In genomic region chr22:36467946-36468345, GRCh38 we compare ENCODE assay signal across 8 cellular contexts. TPM values are rescaled to one million over a fixed set of nuclear protein-coding genes. Genes with fewer than 3 reads are reported as not detected.
DNase-seq lines count a peak whose midpoint lies in the region; TF ChIP-seq lines count a peak whose summit lies in the region.

No MANE protein-coding gene starts in this region.

- no peak overlapping the region for H2AFZ ChIP-seq in PC-9

- no peaks in the 10 kb centered on the region for H4K20me1 ChIP-seq in PC-9 (ENCODE audit: insufficient read depth)

- no peak for TF ChIP-seq CTCF in PC-9 (conservative IDR thresholded peaks at IDR 0.05)
- TF ChIP-seq CTCF in colonic mucosa (IDR thresholded peaks at IDR 0.05), result no peak

- DNase-seq in ELR (ENCODE audit: low read depth), result peak; percentile 98
- DNase-seq in PC-9, result peak; percentile 85 to 89
- DNase-seq in colonic mucosa, result no peak
- peak; percentile 89 for DNase-seq in renal cortical epithelial cell (ENCODE audit: low read depth)
- no peak for DNase-seq in activated CD4-positive, CD25-positive, alpha-beta regulatory T cell (lab: John Stamatoyannopoulos, UW)
- no peak for DNase-seq in D341Med (ENCODE audit: low spot score)
- no peak for DNase-seq in nucleus accumbens (lab: John Stamatoyannopoulos, UW)
- DNase-seq in NK-92 (lab: John Stamatoyannopoulos, UW; ENCODE audit: unreplicated experiment), result no peak

- no peaks in the 10 kb centered on the region for H3K9me3 ChIP-seq in PC-9 (ENCODE audit: insufficient read depth, low read depth)
- H3K9me3 ChIP-seq in colonic mucosa, result no peaks in the 10 kb centered on the region

- BruUV-seq in PC-9 (replicated peaks; lab: Mats Ljungman, UMichigan), result no TSS peak

- H3K4me1 ChIP-seq in PC-9 (replicated peaks; ENCODE audit: insufficient read depth), result peaks cover 88% of the 10 kb centered on the region
- H3K4me1 ChIP-seq in colonic mucosa, result peaks cover 16% of the 10 kb centered on the region

- peak overlapping the region; percentile 14; the same call in 1 of the 2 replicates for H3K4me3 ChIP-seq in PC-9
- H3K4me3 ChIP-seq in colonic mucosa, result no peak overlapping the region

- no peak overlapping the region for H3K27ac ChIP-seq in PC-9
- peak overlapping the region; percentile 49 for H3K27ac ChIP-seq in colonic mucosa

- H3K9me2 ChIP-seq in PC-9 (ENCODE audit: insufficient read depth), result no peaks in the 10 kb centered on the region

- H3K4me2 ChIP-seq in PC-9, result peak overlapping the region; percentile 67

- H3K9ac ChIP-seq in colonic mucosa (ENCODE audit: low read depth in 2 of 2, low read length in 2 of 2), result peak overlapping the region in 1 of 2 donors; percentile 12

- H3F3A ChIP-seq in PC-9 (ENCODE audit: insufficient read depth, low read depth), result peaks cover 58% of the 10 kb centered on the region

- intact Hi-C loops in PC-9 (cut with micrococcal nuclease; ENCODE audit: unreplicated experiment), result no loop called here
- intact Hi-C loops in colonic mucosa (cut with DNase I), result loop anchor here (2.0 kb wide), 1 partner anchor 163 kb away; no protein-coding TSS in a partner anchor

- POLR2A ChIA-PET in PC-9 (lab: Charles Lee; ENCODE audit: unreplicated experiment), result interaction anchor here (0.5 to 1.5 kb wide), 11 partner anchors 33 to 308 kb away, joined by 3 to 10 read pairs (median 4); partner anchors contain the start of genes IFT27 and MYH9

- H3K36me3 ChIP-seq in PC-9 (ENCODE audit: low read depth), result no peaks in the 10 kb centered on the region
- no peaks in the 10 kb centered on the region for H3K36me3 ChIP-seq in colonic mucosa

- H3K79me2 ChIP-seq in PC-9 (ENCODE audit: low read depth), result peaks cover 29% of the 10 kb centered on the region

- CTCF ChIA-PET in PC-9 (lab: Charles Lee), result no interaction called here

- H3K27me3 ChIP-seq in PC-9 (ENCODE audit: insufficient read depth, low read depth) (no peaks in the 10 kb centered on the region), colonic mucosa (no peaks in the 10 kb centered on the region)

RNA-seq across cellular contexts. Expression of gene TXN2, which starts 13.5 kb away (rescaled TPM):
- total RNA-seq in PC-9 (2021) (89.0 and 95.1 TPM in 2 replicates), colonic mucosa (100 to 1,000 TPM; 101 to 142 TPM), renal cortical epithelial cell (14.8 and 30.1 TPM in 2 replicates)

RNA-seq across cellular contexts. Expression of gene FOXRED2, which starts 38.9 kb away (rescaled TPM):
- total RNA-seq in PC-9 (2021), result 42.1 and 42.4 TPM in 2 replicates
- total RNA-seq in colonic mucosa, result 10 to 100 TPM in 1 of 2 donors, 1 to 10 TPM in 1; 3.6 to 14.3 TPM
- total RNA-seq in renal cortical epithelial cell, result 1.7 and 8.0 TPM in 2 replicates

Comparison
In these comparisons a context has a peak if more than half of its experiments do, and no peak if none do; other contexts are left out.
1. DNase-seq: peak in ELR (single experiment), PC-9 (2 of 2) and renal cortical epithelial cell (single experiment); none in colonic mucosa (single experiment), activated CD4-positive, CD25-positive, alpha-beta regulatory T cell (0 of 4), D341Med (single experiment), nucleus accumbens (0 of 56) and NK-92 (single experiment).